In the genomic region with DNA sequence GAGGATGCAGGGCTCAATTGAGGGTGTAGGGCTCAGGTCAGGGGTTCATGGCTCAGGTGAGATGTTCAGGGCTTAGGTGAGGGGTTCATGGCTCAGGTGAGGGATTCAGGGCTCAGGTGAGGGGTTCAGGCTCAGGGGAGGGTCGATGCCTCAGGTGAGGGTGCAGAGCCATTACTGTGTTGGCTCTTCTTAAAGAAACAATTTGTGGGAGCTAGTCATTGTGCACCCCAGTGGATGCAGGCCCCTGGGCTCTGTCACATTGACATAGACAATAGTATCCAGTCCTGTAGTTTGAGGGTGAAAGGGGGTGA, we compare ENCODE assay signal across 15 cellular contexts.
"Had no signal": no experiment of that assay in that cellular context is flagged by ENCODE, and none has a peak within 500 bp of the region (broad histone marks: within the 10 kb centered on the region; RNA-seq: fewer than 3 reads in every experiment).

No MANE protein-coding gene starts in this region.

- ATAC-seq: heart left ventricle; left colon; mucosa of descending colon; naive thymus-derived CD8-positive, alpha-beta T cell; right cardiac atrium had no signal

- DNase-seq: dermis blood vessel endothelial cell; erythroblast; foreskin melanocyte; hippocampal formation; left colon; mucosa of descending colon; ovary; right cardiac atrium; small intestine; stimulated activated CD4-positive, alpha-beta T cell treated with anti-CD3 and anti-CD28 coated beads, Interleukin-2, amount 100 ng/mL, for 48 hours; stimulated activated naive CD4-positive, alpha-beta T cell treated with Interleukin-2 at 50 U/mL for 16 hours; upper lobe of left lung; uterus had no signal

- H3K4me1 Mint-ChIP-seq: naive thymus-derived CD8-positive, alpha-beta T cell had no signal

- H3K36me3 Mint-ChIP-seq: naive thymus-derived CD8-positive, alpha-beta T cell had no signal

- H3K27ac Mint-ChIP-seq: naive thymus-derived CD8-positive, alpha-beta T cell had no signal

- H3K4me3 Mint-ChIP-seq: naive thymus-derived CD8-positive, alpha-beta T cell had no signal
